Comparison of ENCODE assay signal across 8 cellular contexts in genomic region chr7:100148559-100149328, GRCh38. TPM values are rescaled to one million over a fixed set of nuclear protein-coding genes. Genes with fewer than 3 reads are reported as not detected.
A peak's percentile ranks its signal among the peaks of the same experiment; 100 is the strongest.
DNase-seq lines count a peak whose midpoint lies in the region; ATAC-seq and TF ChIP-seq lines count a peak whose summit lies in the region.

Gene LAMTOR4, plus strand, starts transcription at chr7:100148918. Its CDS starts 55 bp downstream, at chr7:100148973.

- peak; percentile 98 for ATAC-seq in HG03196 (IDR thresholded peaks at IDR 0.05; ENCODE audit: unreplicated experiment)
- peak; percentile 98 for ATAC-seq in activated B cell treated with CpG ODN at 0.5 μM for 24 hours (ENCODE audit: low read depth)

- peak; percentile 86 for TF ChIP-seq POLR2A in GM18951 (IDR thresholded peaks at IDR 0.05; ENCODE audit: extremely low read depth, insufficient read depth, insufficient read length)

- CTCF ChIA-PET in activated B cell treated with CpG ODN at 0.5 μM for 24 hours (lab: Charles Lee): interaction anchor here (0.6 to 1.3 kb wide), 5 partner anchors 16 to 103 kb away, joined by 3 to 5 read pairs (median 4); no protein-coding TSS in a partner anchor

- intact Hi-C loops in activated B cell treated with CpG ODN at 0.5 μM for 24 hours (cut with micrococcal nuclease): loop anchor here (1.0 to 2.0 kb wide), 8 partner anchors 10 to 280 kb away; partner anchors contain the start of genes GPC2, MEPCE, STAG3 and TRAPPC14

- peaks cover 46% of the 10 kb centered on the region for H3K4me1 Mint-ChIP-seq in activated B cell treated with CpG ODN at 0.5 μM for 24 hours

- DNase-seq in AG08396 (ENCODE audit: low spot score) (peak; percentile 97), NCI-H345 (lab: John Stamatoyannopoulos, UW) (peak; percentile 99), activated B cell treated with CpG ODN at 0.5 μM for 24 hours (peak; percentile 86), caudate nucleus (lab: John Stamatoyannopoulos, UW) (peak; percentile 81 to 100 (median 99)), iPS-NIHi7 (ENCODE audit: extremely low spot score) (peak; percentile 100), smooth muscle cell of the brain vasculature (ENCODE audit: low read depth, low spot score) (peak; percentile 97)

- POLR2A ChIA-PET in activated B cell treated with CpG ODN at 0.5 μM for 24 hours (lab: Charles Lee): interaction anchor here (0.6 to 3.2 kb wide), 40 partner anchors 8 to 740 kb away, joined by 3 to 57 read pairs (median 5); partner anchors contain the start of genes AP4M1, BUD31, FBXO24 and GAL3ST4

- peak within 1 kb of the TSS; percentile 96 for H3K27ac ChIP-seq in caudate nucleus (ENCODE audit: low read depth, low read length)

- H3K27me3 Mint-ChIP-seq in activated B cell treated with CpG ODN at 0.5 μM for 24 hours: no peaks in the 10 kb centered on the region

- peaks cover 31% of the 10 kb centered on the region for H3K36me3 Mint-ChIP-seq in activated B cell treated with CpG ODN at 0.5 μM for 24 hours (ENCODE audit: low read depth)

- no peaks in the 10 kb centered on the region for H3K9me3 Mint-ChIP-seq in activated B cell treated with CpG ODN at 0.5 μM for 24 hours

- peak within 1 kb of the TSS; percentile 99 for H3K27ac Mint-ChIP-seq in activated B cell treated with CpG ODN at 0.5 μM for 24 hours

- TF ChIP-seq CTCF in activated B cell treated with CpG ODN at 0.5 μM for 24 hours (IDR thresholded peaks at IDR 0.05): no peak

- in situ Hi-C loops in GM18951 (cut with MboI; ENCODE audit: low sequenced_read_pairs, unreplicated experiment): loop anchor here (10.0 kb wide), 1 partner anchor 66 kb away; the partner anchor contains the start of gene PVRIG

- peak within 1 kb of the TSS; percentile 100 for H3K4me3 Mint-ChIP-seq in activated B cell treated with CpG ODN at 0.5 μM for 24 hours

RNA-seq across cellular contexts. Expression of gene LAMTOR4, which starts in this region (rescaled TPM):
- 151 and 161 TPM in 2 replicates for total RNA-seq in activated B cell treated with CpG ODN at 0.5 μM for 24 hours

Comparison
In these comparisons a context has a peak if more than half of its experiments do, and no peak if none do; other contexts are left out.
1. Peak in every context shown above with its lines: DNase-seq, ATAC-seq and H3K27ac ChIP-seq.